Comparison of ENCODE assay signal across 24 cellular contexts in genomic region chr2:75224636-75225094, GRCh38. TPM values are rescaled to one million over a fixed set of nuclear protein-coding genes. Genes with fewer than 3 reads are reported as not detected.
DNase-seq lines count a peak whose midpoint lies in the region; ATAC-seq, FAIRE-seq and TF ChIP-seq lines count a peak whose summit lies in the region.
"Had no signal": no experiment of that assay in that cellular context is flagged by ENCODE, and none has a peak within 500 bp of the region (broad histone marks: within the 10 kb centered on the region; RNA-seq: fewer than 3 reads in every experiment).

No MANE protein-coding gene starts in this region.

- no peaks in the 10 kb centered on the region for H3K9me1 ChIP-seq in K562 (ENCODE audit: control insufficient read depth, insufficient read depth, low read length)

- TF ChIP-seq EP300 in SK-N-SH (IDR thresholded peaks at IDR 0.05; ENCODE audit: borderline replicate concordance in 1 of 2, low read depth in 1 of 2, low read length in 1 of 2) (no peak), K562 (IDR thresholded peaks at IDR 0.05; ENCODE audit: low read length) (no peak)

- TF ChIP-seq POLR2A in K562 (conservative IDR thresholded peaks at IDR 0.05) (no peak), thyroid gland (IDR thresholded peaks at IDR 0.05) (no peak)

- WGBS in SK-N-SH (ENCODE audit: low lambda C conversion rate): 63% methylated on average over 4 of the region's 4 CpGs
- 0% methylated on average over 4 of the region's 4 CpGs for WGBS in K562 (ENCODE audit: insufficient coverage, low coverage, missing lambda C conversion rate)
- WGBS in thyroid gland, 2 donors: 94% methylated on average over 4 of the region's 4 CpGs

- H3K4me3 ChIP-seq in SK-N-SH (ENCODE audit: low read depth in 2 of 2, low read length in 1 of 2) (no peak overlapping the region), K562 (no peak overlapping the region), thyroid gland (replicated peaks in 1 of 3) (no peak overlapping the region), left lung (no peak overlapping the region)
- H3K4me3 ChIP-seq: left ventricle myocardium inferior, PC-9, transverse colon had no signal

- H3K36me3 ChIP-seq in SK-N-SH (replicated peaks in 1 of 2; ENCODE audit: control insufficient read depth in 1 of 2, insufficient read depth in 2 of 2, low read length in 1 of 2): no peaks in the 10 kb centered on the region
- no peaks in the 10 kb centered on the region for H3K36me3 ChIP-seq in K562 (ENCODE audit: control insufficient read depth, insufficient read depth, low read length)
- H3K36me3 ChIP-seq in thyroid gland: no peaks in the 10 kb centered on the region
- H3K36me3 ChIP-seq in left lung: no peaks in the 10 kb centered on the region
- H3K36me3 ChIP-seq: left ventricle myocardium inferior, transverse colon had no signal

- no peak for TF ChIP-seq RAD21 in SK-N-SH (IDR thresholded peaks at IDR 0.05; ENCODE audit: low read length)
- no peak for TF ChIP-seq RAD21 in K562 (CRISPR knock-in tag; conservative IDR thresholded peaks at IDR 0.05 in 1 of 2, IDR thresholded peaks at IDR 0.05 in 1 of 2)

- no peaks in the 10 kb centered on the region for H3K27me3 ChIP-seq in SK-N-SH (ENCODE audit: insufficient read depth)
- H3K27me3 ChIP-seq in K562 (ENCODE audit: control insufficient read depth in 2 of 2, insufficient read depth in 2 of 2, low read length in 2 of 2): no peaks in the 10 kb centered on the region; a peak in 1 of 5 replicates
- no peaks in the 10 kb centered on the region for H3K27me3 ChIP-seq in thyroid gland
- H3K27me3 ChIP-seq in left lung: no peaks in the 10 kb centered on the region
- H3K27me3 ChIP-seq: transverse colon had no signal

- H3K4me1 ChIP-seq in SK-N-SH (ENCODE audit: control insufficient read depth in 1 of 2, insufficient read depth in 2 of 2, low read depth in 1 of 2, low read length in 1 of 2) (peaks cover 0 to 12% of the 10 kb centered on the region in 2 experiments; a peak in 1 of 4 replicates), K562 (replicated peaks in 1 of 2; ENCODE audit: control insufficient read depth in 2 of 2, insufficient read depth in 2 of 2, low read length in 2 of 2) (no peaks in the 10 kb centered on the region), thyroid gland (no peaks in the 10 kb centered on the region), left lung (no peaks in the 10 kb centered on the region)
- H3K4me1 ChIP-seq: left ventricle myocardium inferior, transverse colon had no signal

- H3K9me2 ChIP-seq in SK-N-SH: no peaks in the 10 kb centered on the region

- TF ChIP-seq CTCF in SK-N-SH (IDR thresholded peaks at IDR 0.05): no peak
- no peak for TF ChIP-seq CTCF in K562 (IDR thresholded peaks at IDR 0.05 in 2 of 3, conservative IDR thresholded peaks at IDR 0.05 in 1 of 3; ENCODE audit: insufficient read depth in 2 of 3, low read depth in 1 of 3, low read length in 3 of 3)
- TF ChIP-seq CTCF in thyroid gland (IDR thresholded peaks at IDR 0.05): no peak
- no peak for TF ChIP-seq CTCF in left lung (IDR thresholded peaks at IDR 0.05)

- H2AFZ ChIP-seq in SK-N-SH (ENCODE audit: low read depth) (no peak overlapping the region), K562 (ENCODE audit: low read depth, low read length) (no peak overlapping the region)
- H2AFZ ChIP-seq: PC-9 had no signal

- no TSS peak for BruUV-seq in K562 (replicated peaks; lab: Mats Ljungman, UMichigan)

- no peaks in the 10 kb centered on the region for H3F3A ChIP-seq in SK-N-SH (replicated peaks; ENCODE audit: insufficient read depth)

- no peaks in the 10 kb centered on the region for H3K79me2 ChIP-seq in SK-N-SH (ENCODE audit: insufficient read depth)
- H3K79me2 ChIP-seq in K562 (ENCODE audit: control insufficient read depth, insufficient read depth, low read length): no peaks in the 10 kb centered on the region

- H3K9ac ChIP-seq in SK-N-SH (no peak overlapping the region), K562 (ENCODE audit: insufficient read depth in 1 of 2, low read depth in 2 of 2, low read length in 2 of 2) (no peak overlapping the region)

- POLR2A ChIA-PET in SK-N-SH (lab: Yijun Ruan, JAX) (no interaction called here), K562 (lab: Yijun Ruan, JAX) (no interaction called here)

- H3K4me2 ChIP-seq in SK-N-SH: no peak overlapping the region
- H3K4me2 ChIP-seq in K562 (ENCODE audit: insufficient read depth, low read length): no peak overlapping the region
- H3K4me2 ChIP-seq: PC-9 had no signal

- H4K20me1 ChIP-seq in SK-N-SH (ENCODE audit: insufficient read depth): no peaks in the 10 kb centered on the region
- no peaks in the 10 kb centered on the region for H4K20me1 ChIP-seq in K562 (replicated peaks; ENCODE audit: control insufficient read depth, insufficient read depth, low read length)

- DNase-seq in SK-N-SH (peak; percentile 28), NCI-H345 (lab: John Stamatoyannopoulos, UW) (peak; percentile 83), K562 (ENCODE audit: extremely low read depth in 1 of 4, low spot score in 3 of 4) (no peak), thyroid gland (no peak), left lung (no peak), NCI-H526 (lab: John Stamatoyannopoulos, UW) (no peak), AG08395 (ENCODE audit: low spot score) (no peak)
- DNase-seq: activated CD4-positive, alpha-beta T cell treated with anti-CD3 and anti-CD28 coated beads, Interleukin-2, amount 10 ng/mL, durations not matched to agents 7 days and 5 days; activated CD8-positive, alpha-beta memory T cell treated with anti-CD3 and anti-CD28 coated beads, Interleukin-2, amount 50 U/mL, for 48 hours; activated gamma-delta T cell treated with Interleukin-2 at 50 U/mL for 16 hours; GF-D8; KBM-7; left ventricle myocardium inferior; NCI-H526 treated with DMSO at 0.1 percent for 48 hours; nucleus accumbens; PC-9; right cardiac atrium; stimulated activated CD4-positive, alpha-beta T cell treated with anti-CD3 and anti-CD28 coated beads, Interleukin-15, amount 100 ng/mL, for 24 hours; stimulated activated naive B cell treated with anti-CD40 and anti-IgM and Interleukin-4, amounts not matched to agents 10 μg/mL and 1 μg/mL and 100 μg/mL, for 72 hours; transverse colon had no signal

- no peak for ATAC-seq in SK-N-SH treated with all-trans-retinoic acid at 6 μM for 48 hours
- ATAC-seq in K562: no peak
- ATAC-seq in left lung: no peak
- ATAC-seq: right cardiac atrium; stimulated activated naive B cell treated with anti-CD40 and anti-IgM and Interleukin-4, amounts not matched to agents 10 μg/mL and 1 μg/mL and 100 μg/mL, for 72 hours had no signal

- intact Hi-C loops in K562 (cut with micrococcal nuclease): no loop called here
- intact Hi-C loops in thyroid gland (cut with DNase I): no loop called here
- intact Hi-C loops in left lung (cut with DNase I): no loop called here

- CTCF ChIA-PET in SK-N-SH (lab: Yijun Ruan, JAX) (no interaction called here), K562 (lab: Yijun Ruan, JAX; ENCODE audit: low intra/inter-chr PET ratio) (no interaction called here)

- H3K9me3 ChIP-seq in SK-N-SH: no peaks in the 10 kb centered on the region
- no peaks in the 10 kb centered on the region for H3K9me3 ChIP-seq in K562 (replicated peaks; ENCODE audit: control insufficient read depth, insufficient read depth, low read depth, low read length)
- no peaks in the 10 kb centered on the region for H3K9me3 ChIP-seq in thyroid gland
- no peaks in the 10 kb centered on the region for H3K9me3 ChIP-seq in left lung
- H3K9me3 ChIP-seq: left ventricle myocardium inferior, transverse colon had no signal

- in situ Hi-C loops in K562 (cut with MboI): no loop called here

- no peak overlapping the region; a peak in 1 of 4 replicates for H3K27ac ChIP-seq in SK-N-SH (ENCODE audit: low read depth in 2 of 2, low read length in 1 of 2)
- H3K27ac ChIP-seq in K562 (ENCODE audit: extremely low read depth, low read depth, low read length): no peak overlapping the region
- no peak overlapping the region for H3K27ac ChIP-seq in thyroid gland
- no peak overlapping the region for H3K27ac ChIP-seq in left lung
- H3K27ac ChIP-seq: left ventricle myocardium inferior, PC-9, transverse colon had no signal

- no peak for FAIRE-seq in K562 (lab: Jason Lieb, UNC)
- FAIRE-seq: GM12892 had no signal

TF ChIP-seq in SK-N-SH, 30 proteins besides CTCF, POLR2A, EP300 and RAD21 (continues in another document):
- TF ChIP-seq JUND (IDR thresholded peaks at IDR 0.05) (no peak), TCF12 (IDR thresholded peaks at IDR 0.05) (no peak), SMC3 (IDR thresholded peaks at IDR 0.05; ENCODE audit: low read depth, low read length) (no peak), FOXJ3 (CRISPR knock-in tag; IDR thresholded peaks at IDR 0.05) (no peak)

TF ChIP-seq in SK-N-SH treated with all-trans-retinoic acid at 6 μM for 48 hours, 23 proteins besides CTCF, POLR2A, EP300 and RAD21 (continues in another document):
- TF ChIP-seq RARB (CRISPR knock-in tag; IDR thresholded peaks at IDR 0.05) (no peak), ZC3H10 (CRISPR knock-in tag; IDR thresholded peaks at IDR 0.05) (no peak), CSDC2 (CRISPR knock-in tag; IDR thresholded peaks at IDR 0.05) (no peak), GLIS3 (CRISPR knock-in tag; IDR thresholded peaks at IDR 0.05) (no peak)

TF ChIP-seq in K562, 482 proteins besides CTCF, POLR2A, EP300 and RAD21 (continues in another document):
- TF ChIP-seq MYBL2 (IDR thresholded peaks at IDR 0.05; ENCODE audit: low read depth) (no peak), MYBL2 (CRISPR knock-in tag; IDR thresholded peaks at IDR 0.05; ENCODE audit: borderline replicate concordance) (no peak), PHF20 (IDR thresholded peaks at IDR 0.05; ENCODE audit: partially characterized antibody) (no peak)

RNA-seq across cellular contexts. Expression of gene TACR1, which starts 25.3 kb away (rescaled TPM):
- polyA plus RNA-seq in SK-N-SH (2012; rRNA removed) (under 0.01 TPM in 1 of 2 replicates, not detected in the other), K562 (2011; rRNA removed) (not detected in 2 replicates), K562 (2014; fragmentation: Illumina TruSeq; extraction: Trizol) (not detected in 2 replicates), K562 (2014; fragmentation: Nextera tagmentation; extraction: Ambion mirVana) (not detected), K562 (2014; rRNA removed) (not detected in 2 replicates)
- 0.21 TPM in 1 of 2 replicates, not detected in the other for polyA plus RNA-seq in SK-N-SH (2012; cell fraction: cytosol; rRNA removed)
- not detected in 2 replicates for polyA plus RNA-seq in SK-N-SH (2012; cell fraction: nucleus; rRNA removed)
- total RNA-seq in K562 (2011; cell fraction: chromatin; rRNA removed; ENCODE audit: low replicate concordance): not detected in 2 replicates
- total RNA-seq in K562 (2011; cell fraction: nucleolus; rRNA removed): not detected in 2 replicates
- total RNA-seq in K562 (2011; cell fraction: nucleoplasm; rRNA removed): not detected in 2 replicates
- total RNA-seq in K562 (2014; rRNA removed) (not detected in 2 replicates), K562 (2014; rRNA removed; fragmentation: Illumina TruSeq; extraction: Trizol) (not detected in 2 replicates), K562 (2015; rRNA removed; fragmentation: Illumina TruSeq; extraction: Trizol) (not detected in 2 replicates), K562 (2021) (not detected in 2 replicates), thyroid gland (1 to 10 TPM in 1 of 4 donors, under 1 TPM in 3; 0.24 to 2.7 (median 0.63) TPM), left lung (under 1 TPM; 0.09 to 0.37 TPM)
- not detected in 2 replicates for polyA plus RNA-seq in K562 (2011; cell fraction: cytosol; rRNA removed)
- not detected in 2 replicates for polyA plus RNA-seq in K562 (2011; cell fraction: nucleus; rRNA removed)
- 0.01 TPM in 1 of 2 replicates, not detected in the other for polyA plus RNA-seq in K562 (2012)
- polyA minus RNA-seq in K562 (2011; rRNA and poly(A)+ RNA removed): not detected in 2 replicates
- polyA minus RNA-seq in K562 (2011; cell fraction: cytosol; rRNA and poly(A)+ RNA removed): not detected in 2 replicates
- polyA minus RNA-seq in K562 (2011; cell fraction: nucleus; rRNA and poly(A)+ RNA removed): not detected in 2 replicates
- total RNA-seq: activated CD4-positive, alpha-beta T cell treated with anti-CD3 and anti-CD28 coated beads, Interleukin-2, amount 10 ng/mL, durations not matched to agents 7 days and 5 days; dermis microvascular lymphatic vessel endothelial cell; glomerular endothelial cell; PC-9 had no signal

Comparison
In these comparisons a context has a peak if more than half of its experiments do, and no peak if none do; other contexts are left out.
1. DNase-seq: peak in SK-N-SH (single experiment) and NCI-H345 (single experiment); none in K562 (0 of 4), thyroid gland (0 of 2), left lung (0 of 2), NCI-H526 (0 of 2) and AG08395 (single experiment).
2. Of the 27 proteins assayed by ChIP-seq in both K562 and SK-N-SH: peak only in K562: none; only in SK-N-SH: GATA2; in both: NFIC; in neither: 25.